Comparison of ENCODE assay signal across 9 cellular contexts in the genomic region with DNA sequence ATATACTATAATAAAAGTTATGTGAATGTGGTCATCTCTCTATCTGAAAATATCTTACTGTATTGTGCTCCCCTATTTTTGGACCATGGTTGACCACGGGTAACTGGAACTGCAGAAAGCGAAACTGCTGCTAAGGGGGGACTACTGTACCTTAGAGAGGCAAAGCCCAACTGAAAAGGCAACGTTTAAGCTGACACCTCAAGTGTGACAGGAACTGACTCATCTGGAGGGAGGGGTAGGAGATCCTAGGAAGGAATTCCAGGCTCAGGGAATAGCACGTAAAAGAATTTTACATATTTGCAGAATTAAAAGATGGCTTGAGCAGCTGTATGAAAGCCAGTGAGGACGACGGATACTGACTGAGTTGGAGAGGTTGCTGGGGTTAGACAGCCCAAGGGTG. TPM values are rescaled to one million over a fixed set of nuclear protein-coding genes. Genes with fewer than 3 reads are reported as not detected.
DNase-seq lines count a peak whose midpoint lies in the region; ATAC-seq and TF ChIP-seq lines count a peak whose summit lies in the region.
"Had no signal": no experiment of that assay in that cellular context is flagged by ENCODE, and none has a peak within 500 bp of the region (broad histone marks: within the 10 kb centered on the region; RNA-seq: fewer than 3 reads in every experiment).

No MANE protein-coding gene starts in this region.

- H3K27ac Mint-ChIP-seq in T-cell = no peak overlapping the region

- H3K9me3 ChIP-seq in prostate gland = no peaks in the 10 kb centered on the region

- no peak for TF ChIP-seq CTCF in prostate gland (IDR thresholded peaks at IDR 0.05)

- H3K4me3 ChIP-seq in prostate gland = no peak overlapping the region

- CTCF ChIA-PET in T-cell (lab: Charles Lee) = no interaction called here

- H3K27me3 Mint-ChIP-seq in T-cell = peaks cover 18 to 19% of the 10 kb centered on the region in 2 donors

- no peaks in the 10 kb centered on the region for H3K36me3 ChIP-seq in prostate gland

- H3K9me3 Mint-ChIP-seq in T-cell = no peaks in the 10 kb centered on the region

- no peak overlapping the region for H3K27ac ChIP-seq in prostate gland

- no peaks in the 10 kb centered on the region for H3K27me3 ChIP-seq in prostate gland (replicated peaks; ENCODE audit: insufficient read depth)

- H3K4me1 Mint-ChIP-seq in T-cell = no peaks in the 10 kb centered on the region

- H3K36me3 Mint-ChIP-seq in T-cell = no peaks in the 10 kb centered on the region

- DNase-seq in myocyte (ENCODE audit: low read depth) (peak; percentile 59), T-cell (no peak), prostate gland (ENCODE audit: low spot score) (no peak)
- DNase-seq: activated CD8-positive, alpha-beta memory T cell treated with anti-CD3 and anti-CD28 coated beads, Interleukin-2, amount 50 U/mL, for 48 hours had no signal

- no peak overlapping the region for H3K4me3 Mint-ChIP-seq in T-cell

- POLR2A ChIA-PET in T-cell (lab: Charles Lee) = no interaction called here

- intact Hi-C loops in prostate gland (cut with DNase I) = no loop called here

- no peaks in the 10 kb centered on the region for H3K4me1 ChIP-seq in prostate gland (replicated peaks)

- TF ChIP-seq POLR2A in prostate gland (IDR thresholded peaks at IDR 0.05) = no peak

- ATAC-seq in GM18511 (IDR thresholded peaks at IDR 0.05; ENCODE audit: unreplicated experiment) (peak; percentile 79), HG02884 (IDR thresholded peaks at IDR 0.05; ENCODE audit: unreplicated experiment) (peak; percentile 75), SK-N-SH treated with all-trans-retinoic acid at 6 μM for 48 hours (peak; percentile 68), T-cell (replicated peaks in 1 of 4) (no peak), HG03457 (IDR thresholded peaks at IDR 0.05; ENCODE audit: unreplicated experiment) (no peak), HG02610 (IDR thresholded peaks at IDR 0.05; ENCODE audit: unreplicated experiment) (no peak)

- WGBS in prostate gland = 66% methylated on average over 6 of the region's 6 CpGs

TF ChIP-seq in SK-N-SH treated with all-trans-retinoic acid at 6 μM for 48 hours, 23 proteins besides CTCF, POLR2A, EP300 and RAD21:
- TF ChIP-seq CREB5 (CRISPR knock-in tag; IDR thresholded peaks at IDR 0.05; ENCODE audit: low read depth) (no peak), ZNF8 (CRISPR knock-in tag; IDR thresholded peaks at IDR 0.05) (no peak), RARB (CRISPR knock-in tag; IDR thresholded peaks at IDR 0.05) (no peak), TOX (CRISPR knock-in tag; IDR thresholded peaks at IDR 0.05; ENCODE audit: borderline replicate concordance) (no peak), CSRNP3 (CRISPR knock-in tag; IDR thresholded peaks at IDR 0.05) (no peak), ZFP3 (CRISPR knock-in tag; IDR thresholded peaks at IDR 0.05) (no peak), TSHZ2 (CRISPR knock-in tag; IDR thresholded peaks at IDR 0.05) (no peak), ESRRG (CRISPR knock-in tag; IDR thresholded peaks at IDR 0.05) (no peak), ZNF565 (CRISPR knock-in tag; conservative IDR thresholded peaks at IDR 0.05; ENCODE audit: low read depth) (no peak), SNAI2 (CRISPR knock-in tag; IDR thresholded peaks at IDR 0.05) (no peak), ZFP30 (CRISPR knock-in tag; IDR thresholded peaks at IDR 0.05) (no peak), PPARA (CRISPR knock-in tag; IDR thresholded peaks at IDR 0.05; ENCODE audit: borderline replicate concordance) (no peak)
- TF ChIP-seq, protein P1, sequence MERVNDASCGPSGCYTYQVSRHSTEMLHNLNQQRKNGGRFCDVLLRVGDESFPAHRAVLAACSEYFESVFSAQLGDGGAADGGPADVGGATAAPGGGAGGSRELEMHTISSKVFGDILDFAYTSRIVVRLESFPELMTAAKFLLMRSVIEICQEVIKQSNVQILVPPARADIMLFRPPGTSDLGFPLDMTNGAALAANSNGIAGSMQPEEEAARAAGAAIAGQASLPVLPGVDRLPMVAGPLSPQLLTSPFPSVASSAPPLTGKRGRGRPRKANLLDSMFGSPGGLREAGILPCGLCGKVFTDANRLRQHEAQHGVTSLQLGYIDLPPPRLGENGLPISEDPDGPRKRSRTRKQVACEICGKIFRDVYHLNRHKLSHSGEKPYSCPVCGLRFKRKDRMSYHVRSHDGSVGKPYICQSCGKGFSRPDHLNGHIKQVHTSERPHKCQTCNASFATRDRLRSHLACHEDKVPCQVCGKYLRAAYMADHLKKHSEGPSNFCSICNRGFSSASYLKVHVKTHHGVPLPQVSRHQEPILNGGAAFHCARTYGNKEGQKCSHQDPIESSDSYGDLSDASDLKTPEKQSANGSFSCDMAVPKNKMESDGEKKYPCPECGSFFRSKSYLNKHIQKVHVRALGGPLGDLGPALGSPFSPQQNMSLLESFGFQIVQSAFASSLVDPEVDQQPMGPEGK (CRISPR knock-in tag; IDR thresholded peaks at IDR 0.05; ENCODE audit: borderline replicate concordance) = no peak

RNA-seq across cellular contexts. Expression of gene ELOVL2, which starts 34.8 kb away (rescaled TPM):
- total RNA-seq in myocyte (0.05 TPM in 1 of 2 replicates, not detected in the other), T-cell (under 1 TPM in 2 of 5 donors, not detected in 3; 0.06 to 0.12 TPM), prostate gland (10 to 100 TPM; 15.5 to 17.9 TPM)
- 0.11 TPM for polyA plus RNA-seq in myocyte (2012)

Comparison
In these comparisons a context has a peak if more than half of its experiments do, and no peak if none do; other contexts are left out.
1. ATAC-seq: peak in GM18511 (single experiment), HG02884 (single experiment) and SK-N-SH treated with all-trans-retinoic acid at 6 μM for 48 hours (single experiment); none in T-cell (0 of 4), HG03457 (single experiment) and HG02610 (single experiment).
2. RNA of gene ELOVL2, which starts 34.8 kb away (total RNA-seq): 15.5 to 17.9 TPM in prostate gland; 0.05 TPM in myocyte and 0.06 to 0.12 TPM in T-cell; every median in the first group is over 10 times any median in the second.